In the genomic region with DNA sequence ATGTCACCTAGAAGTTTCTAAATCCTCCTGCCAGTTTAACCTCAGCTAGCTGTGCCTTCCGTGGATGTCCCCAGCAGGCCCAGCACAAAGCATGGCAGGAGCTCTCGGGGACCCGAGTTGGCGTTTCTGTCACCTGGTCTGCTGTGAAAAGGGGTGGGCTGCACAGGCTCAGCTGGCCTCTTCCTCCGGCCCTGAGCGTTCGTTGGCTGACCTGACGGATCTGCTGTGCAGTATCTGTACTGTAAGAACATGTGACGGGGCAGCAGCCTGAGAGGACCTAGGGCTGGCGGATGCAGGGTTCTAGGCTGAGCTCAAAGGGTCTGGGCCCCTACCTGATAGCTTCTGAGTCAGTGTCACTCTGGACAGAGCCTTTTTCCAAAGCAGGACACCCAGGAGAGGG, we compare ENCODE assay signal across 24 cellular contexts.
"Had no signal": no experiment of that assay in that cellular context is flagged by ENCODE, and none has a peak within 500 bp of the region (broad histone marks: within the 10 kb centered on the region; RNA-seq: fewer than 3 reads in every experiment).

No MANE protein-coding gene starts in this region.

- H3K36me3 ChIP-seq: cardiac muscle cell, left lung, prostate gland, tibial nerve, uterus had no signal

- H3K27me3 Mint-ChIP-seq: activated CD8-positive, alpha-beta T cell treated with anti-CD3 and anti-CD28 coated beads for 36 hours; activated naive CD8-positive, alpha-beta T cell treated with anti-CD3 and anti-CD28 coated beads, Interleukin-2, amount 50 U/mL, for 24 hours had no signal

- H3K27ac Mint-ChIP-seq: activated CD4-positive, alpha-beta T cell treated with anti-CD3 and anti-CD28 coated beads, Interleukin-2, amount 10 ng/mL, durations not matched to agents 24 days and 14 days; activated CD8-positive, alpha-beta memory T cell treated with anti-CD3 and anti-CD28 coated beads, Interleukin-2, amount 10 ng/mL, durations not matched to agents 7 days and 5 days; activated CD8-positive, alpha-beta T cell treated with anti-CD3 and anti-CD28 coated beads for 36 hours; activated naive CD4-positive, alpha-beta T cell treated with anti-CD3 and anti-CD28 coated beads, Interleukin-2, amount 10 ng/mL, durations not matched to agents 7 days and 5 days; activated naive CD8-positive, alpha-beta T cell treated with anti-CD3 and anti-CD28 coated beads, Interleukin-2, amount 50 U/mL, for 24 hours; natural killer cell treated with Interleukin-12 subunit alpha and Interleukin-12 subunit beta and Interleukin-15 and Interleukin-18, amount 100 ng/mL, for 72 hours; stimulated activated naive CD8-positive, alpha-beta T cell treated with anti-CD3 and anti-CD28 coated beads, Interleukin-15, Interleukin-2, amounts not matched to agents 100 ng/mL and 50 ng/mL, for 24 hours; T-helper 2 cell treated with Interferon-gamma antibody and Interleukin-4, amounts not matched to agents 5 μg/mL and 100 μg/mL, for 36 hours had no signal

- H3K36me3 Mint-ChIP-seq: activated CD8-positive, alpha-beta memory T cell treated with anti-CD3 and anti-CD28 coated beads, Interleukin-2, amount 10 ng/mL, durations not matched to agents 7 days and 5 days; activated naive CD4-positive, alpha-beta T cell treated with anti-CD3 and anti-CD28 coated beads, Interleukin-2, amount 10 ng/mL, durations not matched to agents 7 days and 5 days; natural killer cell treated with Interleukin-12 subunit alpha and Interleukin-12 subunit beta and Interleukin-15 and Interleukin-18, amount 100 ng/mL, for 72 hours had no signal

- H3K27me3 ChIP-seq: cardiac muscle cell, left lung, tibial nerve, uterus had no signal

- H3K4me3 Mint-ChIP-seq: activated CD4-positive, alpha-beta T cell treated with anti-CD3 and anti-CD28 coated beads, Interleukin-2, amount 10 ng/mL, durations not matched to agents 24 days and 14 days; activated CD8-positive, alpha-beta memory T cell treated with anti-CD3 and anti-CD28 coated beads, Interleukin-2, amount 10 ng/mL, durations not matched to agents 7 days and 5 days; activated CD8-positive, alpha-beta T cell treated with anti-CD3 and anti-CD28 coated beads for 36 hours; activated naive CD4-positive, alpha-beta T cell treated with anti-CD3 and anti-CD28 coated beads, Interleukin-2, amount 10 ng/mL, durations not matched to agents 7 days and 5 days; activated naive CD8-positive, alpha-beta T cell treated with anti-CD3 and anti-CD28 coated beads, Interleukin-2, amount 50 U/mL, for 24 hours; natural killer cell treated with Interleukin-12 subunit alpha and Interleukin-12 subunit beta and Interleukin-15 and Interleukin-18, amount 100 ng/mL, for 72 hours; stimulated activated naive CD8-positive, alpha-beta T cell treated with anti-CD3 and anti-CD28 coated beads, Interleukin-15, Interleukin-2, amounts not matched to agents 100 ng/mL and 50 ng/mL, for 24 hours; T-helper 2 cell treated with Interferon-gamma antibody and Interleukin-4, amounts not matched to agents 5 μg/mL and 100 μg/mL, for 36 hours had no signal

- H3K4me3 ChIP-seq: cardiac muscle cell, left lung, prostate gland, tibial nerve, uterus had no signal

- H3K4me1 ChIP-seq: left lung, prostate gland had no signal

- DNase-seq: activated CD4-positive, alpha-beta T cell treated with anti-CD3 and anti-CD28 coated beads, Interleukin-2, amount 10 ng/mL, durations not matched to agents 24 days and 14 days; activated CD8-positive, alpha-beta memory T cell treated with anti-CD3 and anti-CD28 coated beads, Interleukin-2, amount 10 ng/mL, durations not matched to agents 7 days and 5 days; activated CD8-positive, alpha-beta T cell treated with anti-CD3 and anti-CD28 coated beads for 36 hours; activated effector memory CD4-positive, alpha-beta T cell treated with anti-CD3 and anti-CD28 coated beads, Interleukin-2, amount 50 U/mL, for 16 hours; activated naive CD4-positive, alpha-beta T cell treated with anti-CD3 and anti-CD28 coated beads, Interleukin-2, amount 10 ng/mL, durations not matched to agents 7 days and 5 days; activated naive CD8-positive, alpha-beta T cell treated with anti-CD3 and anti-CD28 coated beads, Interleukin-2, amount 50 U/mL, for 24 hours; activated T-cell treated with anti-CD3 and anti-CD28 coated beads for 4 hours; dermis blood vessel endothelial cell; effector CD8-positive, alpha-beta T cell; erythroblast; foreskin fibroblast; left lung; mammary epithelial cell; midbrain; stimulated activated CD4-positive, alpha-beta T cell treated with anti-CD3 and anti-CD28 coated beads, Interleukin-12 subunit alpha, Interleukin-12 subunit beta, amount 100 ng/mL, for 4 hours; uterus had no signal

- H3K9me3 ChIP-seq: left lung, prostate gland, tibial nerve, uterus had no signal

- H3K9me3 Mint-ChIP-seq: activated CD4-positive, alpha-beta T cell treated with anti-CD3 and anti-CD28 coated beads, Interleukin-2, amount 10 ng/mL, durations not matched to agents 24 days and 14 days; activated CD8-positive, alpha-beta T cell treated with anti-CD3 and anti-CD28 coated beads for 36 hours; activated naive CD4-positive, alpha-beta T cell treated with anti-CD3 and anti-CD28 coated beads, Interleukin-2, amount 10 ng/mL, durations not matched to agents 7 days and 5 days; activated naive CD8-positive, alpha-beta T cell treated with anti-CD3 and anti-CD28 coated beads, Interleukin-2, amount 50 U/mL, for 24 hours; natural killer cell treated with Interleukin-12 subunit alpha and Interleukin-12 subunit beta and Interleukin-15 and Interleukin-18, amount 100 ng/mL, for 72 hours; stimulated activated naive CD8-positive, alpha-beta T cell treated with anti-CD3 and anti-CD28 coated beads, Interleukin-15, Interleukin-2, amounts not matched to agents 100 ng/mL and 50 ng/mL, for 24 hours; T-helper 2 cell treated with Interferon-gamma antibody and Interleukin-4, amounts not matched to agents 5 μg/mL and 100 μg/mL, for 36 hours had no signal

- H3K27ac ChIP-seq: cardiac muscle cell, left lung, prostate gland, tibial nerve, VCaP had no signal

- ATAC-seq: activated CD4-positive, CD25-positive, alpha-beta regulatory T cell treated with anti-CD3 and anti-CD28 coated beads, Interleukin-2, amount 50 U/mL, for 24 hours; activated CD8-positive, alpha-beta memory T cell treated with anti-CD3 and anti-CD28 coated beads, Interleukin-2, amount 10 ng/mL, durations not matched to agents 7 days and 5 days; activated CD8-positive, alpha-beta T cell treated with anti-CD3 and anti-CD28 coated beads for 36 hours; activated naive CD8-positive, alpha-beta T cell treated with anti-CD3 and anti-CD28 coated beads, Interleukin-2, amount 50 U/mL, for 24 hours; left lung; natural killer cell treated with Interleukin-12 subunit alpha and Interleukin-12 subunit beta and Interleukin-15 and Interleukin-18, amount 100 ng/mL, for 72 hours had no signal

- H3K4me1 Mint-ChIP-seq: activated CD8-positive, alpha-beta memory T cell treated with anti-CD3 and anti-CD28 coated beads, Interleukin-2, amount 10 ng/mL, durations not matched to agents 7 days and 5 days; activated naive CD4-positive, alpha-beta T cell treated with anti-CD3 and anti-CD28 coated beads, Interleukin-2, amount 10 ng/mL, durations not matched to agents 7 days and 5 days; activated naive CD8-positive, alpha-beta T cell treated with anti-CD3 and anti-CD28 coated beads, Interleukin-2, amount 50 U/mL, for 24 hours had no signal
